8 cellular contexts compared by ENCODE assay signal in genomic region chr7:41943098-41943577, GRCh38.
DNase-seq lines count a peak whose midpoint lies in the region; ATAC-seq, FAIRE-seq and TF ChIP-seq lines count a peak whose summit lies in the region.

No MANE protein-coding gene starts in this region.

- intact Hi-C loops in activated B cell treated with CpG ODN at 0.5 μM for 24 hours (cut with micrococcal nuclease) = loop anchor here (1.0 kb wide), 7 partner anchors 62 to 1896 kb away; no protein-coding TSS in a partner anchor

- peak overlapping the region; percentile 68 for H3K4me3 Mint-ChIP-seq in activated B cell treated with CpG ODN at 0.5 μM for 24 hours

- H3K27me3 ChIP-seq in kidney epithelial cell (ENCODE audit: control insufficient read depth, insufficient read depth, low read length) = peaks cover 3% of the 10 kb centered on the region

- H3K36me3 Mint-ChIP-seq in activated B cell treated with CpG ODN at 0.5 μM for 24 hours (ENCODE audit: low read depth) = no peaks in the 10 kb centered on the region

- no peak overlapping the region for H3K27ac Mint-ChIP-seq in activated B cell treated with CpG ODN at 0.5 μM for 24 hours

- TF ChIP-seq CTCF in activated B cell treated with CpG ODN at 0.5 μM for 24 hours (IDR thresholded peaks at IDR 0.05) (peak; percentile 59), cardiac fibroblast (IDR thresholded peaks at IDR 0.05; ENCODE audit: low read depth, low read length) (peak; percentile 95), kidney epithelial cell (IDR thresholded peaks at IDR 0.05; ENCODE audit: insufficient read depth, low read length, poor library complexity, severe bottlenecking) (peak; percentile 98)

- no peaks in the 10 kb centered on the region for H3K36me3 ChIP-seq in kidney epithelial cell (ENCODE audit: control insufficient read depth, insufficient read depth, low read length)

- no peaks in the 10 kb centered on the region for H3K9me3 Mint-ChIP-seq in activated B cell treated with CpG ODN at 0.5 μM for 24 hours

- DNase-seq in 8988T (peak; percentile 34), GM18507 (ENCODE audit: extremely low spot score, insufficient read length, low read depth) (peak; percentile 71), NCI-H2107 (lab: John Stamatoyannopoulos, UW) (peak; percentile 30), activated B cell treated with CpG ODN at 0.5 μM for 24 hours (peak; percentile 74), cardiac fibroblast (ENCODE audit: low read depth in 2 of 2) (peak; percentile 78 to 82), kidney epithelial cell (ENCODE audit: low read depth) (peak; percentile 32)
- peak; percentile 84 for DNase-seq in stimulated activated CD4-positive, alpha-beta T cell treated with anti-CD3 and anti-CD28 coated beads, Interleukin-15, amount 100 ng/mL, for 24 hours

- CTCF ChIA-PET in activated B cell treated with CpG ODN at 0.5 μM for 24 hours (lab: Charles Lee) = interaction anchor here (0.7 to 2.3 kb wide), 16 partner anchors 9 to 1895 kb away, joined by 3 to 9 read pairs (median 3); partner anchors contain the start of gene STK17A

- H3K4me3 ChIP-seq in cardiac fibroblast (replicated peaks in 1 of 2; ENCODE audit: low read depth in 2 of 2, low read length in 2 of 2) (peak overlapping the region; percentile 13 to 48), kidney epithelial cell (ENCODE audit: low read depth, low read length) (no peak overlapping the region)

- peaks cover 27% of the 10 kb centered on the region for H3K4me1 Mint-ChIP-seq in activated B cell treated with CpG ODN at 0.5 μM for 24 hours

- FAIRE-seq in GM18507 (lab: Jason Lieb, UNC) = peak; percentile 92

- peak; percentile 75 for ATAC-seq in HG02970 (IDR thresholded peaks at IDR 0.05; ENCODE audit: low FRiP score, unreplicated experiment)
- peak; percentile 98 for ATAC-seq in activated B cell treated with CpG ODN at 0.5 μM for 24 hours (ENCODE audit: low read depth)

- H3K27me3 Mint-ChIP-seq in activated B cell treated with CpG ODN at 0.5 μM for 24 hours = peaks cover 8% of the 10 kb centered on the region

- POLR2A ChIA-PET in activated B cell treated with CpG ODN at 0.5 μM for 24 hours (lab: Charles Lee) = no interaction called here

Comparison
In these comparisons a context has a peak if more than half of its experiments do, and no peak if none do; other contexts are left out.
1. DNase-seq: peak in every context shown above with its lines; median percentile 84 in stimulated activated CD4-positive, alpha-beta T cell treated with anti-CD3 and anti-CD28 coated beads, Interleukin-15, amount 100 ng/mL, for 24 hours; 80 in cardiac fibroblast; 74 in activated B cell treated with CpG ODN at 0.5 μM for 24 hours; 71 in GM18507; 34 in 8988T; 32 in kidney epithelial cell; 30 in NCI-H2107.